14 cellular contexts compared by ENCODE assay signal in genomic region chr12:109773384-109774011, GRCh38. TPM values are rescaled to one million over a fixed set of nuclear protein-coding genes. Genes with fewer than 3 reads are reported as not detected.
DNase-seq lines count a peak whose midpoint lies in the region; ATAC-seq lines count a peak whose summit lies in the region.
"Had no signal": no experiment of that assay in that cellular context is flagged by ENCODE, and none has a peak within 500 bp of the region (broad histone marks: within the 10 kb centered on the region; RNA-seq: fewer than 3 reads in every experiment).

No MANE protein-coding gene starts in this region.

- peak overlapping the region; percentile 37 for H3K4me3 Mint-ChIP-seq in activated naive CD4-positive, alpha-beta T cell treated with anti-CD3 and anti-CD28 coated beads for 36 hours
- H3K4me3 Mint-ChIP-seq in activated T-helper 17 cell treated with anti-CD3 and anti-CD28 coated beads, Interleukin-2, amount 50 U/mL, for 72 hours = peak overlapping the region; percentile 30
- H3K4me3 Mint-ChIP-seq: T-helper 17 cell had no signal

- no peaks in the 10 kb centered on the region for H3K27me3 Mint-ChIP-seq in activated naive CD4-positive, alpha-beta T cell treated with anti-CD3 and anti-CD28 coated beads for 36 hours (ENCODE audit: low read depth)
- H3K27me3 Mint-ChIP-seq in activated T-helper 17 cell treated with anti-CD3 and anti-CD28 coated beads, Interleukin-2, amount 50 U/mL, for 72 hours = no peaks in the 10 kb centered on the region

- peaks cover 9% of the 10 kb centered on the region for H3K4me1 Mint-ChIP-seq in activated naive CD4-positive, alpha-beta T cell treated with anti-CD3 and anti-CD28 coated beads for 36 hours (ENCODE audit: low read depth)
- peaks cover 6% of the 10 kb centered on the region for H3K4me1 Mint-ChIP-seq in activated T-helper 17 cell treated with anti-CD3 and anti-CD28 coated beads, Interleukin-2, amount 50 U/mL, for 72 hours

- peak overlapping the region; percentile 71 for H3K27ac ChIP-seq in substantia nigra (ENCODE audit: low read depth, low read length, poor library complexity, severe bottlenecking)
- H3K27ac ChIP-seq: esophagus muscularis mucosa had no signal

- CTCF ChIA-PET in activated naive CD4-positive, alpha-beta T cell treated with anti-CD3 and anti-CD28 coated beads for 36 hours (lab: Charles Lee) = interaction anchor here (0.7 to 4.0 kb wide), 10 partner anchors 10 to 385 kb away, joined by 3 to 30 read pairs (median 6); no protein-coding TSS in a partner anchor

- no peaks in the 10 kb centered on the region for H3K9me3 Mint-ChIP-seq in activated naive CD4-positive, alpha-beta T cell treated with anti-CD3 and anti-CD28 coated beads for 36 hours
- no peaks in the 10 kb centered on the region for H3K9me3 Mint-ChIP-seq in activated T-helper 17 cell treated with anti-CD3 and anti-CD28 coated beads, Interleukin-2, amount 50 U/mL, for 72 hours

- intact Hi-C loops in activated naive CD4-positive, alpha-beta T cell treated with anti-CD3 and anti-CD28 coated beads for 36 hours (cut with micrococcal nuclease) = loop anchor here (2.0 kb wide), 1 partner anchor 59 kb away; no protein-coding TSS in a partner anchor

- H3K27ac Mint-ChIP-seq in activated naive CD4-positive, alpha-beta T cell treated with anti-CD3 and anti-CD28 coated beads for 36 hours = no peak overlapping the region
- peak overlapping the region; percentile 43 for H3K27ac Mint-ChIP-seq in activated T-helper 17 cell treated with anti-CD3 and anti-CD28 coated beads, Interleukin-2, amount 50 U/mL, for 72 hours
- H3K27ac Mint-ChIP-seq: T-helper 17 cell had no signal

- H3K36me3 Mint-ChIP-seq in activated naive CD4-positive, alpha-beta T cell treated with anti-CD3 and anti-CD28 coated beads for 36 hours (ENCODE audit: low read depth) = no peaks in the 10 kb centered on the region
- no peaks in the 10 kb centered on the region for H3K36me3 Mint-ChIP-seq in activated T-helper 17 cell treated with anti-CD3 and anti-CD28 coated beads, Interleukin-2, amount 50 U/mL, for 72 hours (ENCODE audit: low read depth)

- no peak for DNase-seq in activated naive CD4-positive, alpha-beta T cell treated with anti-CD3 and anti-CD28 coated beads for 36 hours
- no peak for DNase-seq in activated naive CD4-positive, alpha-beta T cell treated with anti-CD3 and anti-CD28 coated beads, Interleukin-2, amount 50 U/mL, for 16 hours
- DNase-seq in kidney tubule cell (ENCODE audit: low spot score) (peak; percentile 72), substantia nigra (lab: John Stamatoyannopoulos, UW) (peak in 35 of 49 donors; percentile 18 to 71 (median 39)), DMS114 treated with DMSO at 0.1 percent for 48 hours (lab: John Stamatoyannopoulos, UW; ENCODE audit: unreplicated experiment) (no peak), DMS 273 (lab: John Stamatoyannopoulos, UW; ENCODE audit: unreplicated experiment) (no peak)
- DNase-seq: activated effector memory CD4-positive, alpha-beta T cell treated with Interleukin-2 at 50 U/mL for 16 hours; NCI-H1694 treated with DMSO at 0.1 percent for 48 hours; stimulated activated CD4-positive, alpha-beta T cell treated with anti-CD3 and anti-CD28 coated beads, Interleukin-2, amount 100 ng/mL, for 24 hours had no signal

- ATAC-seq in activated T-helper 17 cell treated with anti-CD3 and anti-CD28 coated beads, Interleukin-2, amount 50 U/mL, for 72 hours (replicated peaks) = no peak
- ATAC-seq in HG03108 (IDR thresholded peaks at IDR 0.05; ENCODE audit: unreplicated experiment) = no peak
- ATAC-seq: GM12878, T-helper 17 cell had no signal

RNA-seq across cellular contexts. Expression of gene TRPV4, which starts 59.7 kb away (rescaled TPM):
- total RNA-seq in activated naive CD4-positive, alpha-beta T cell treated with anti-CD3 and anti-CD28 coated beads for 36 hours = not detected
- not detected for total RNA-seq in activated T-helper 17 cell treated with anti-CD3 and anti-CD28 coated beads, Interleukin-2, amount 50 U/mL, for 72 hours
- total RNA-seq: GM12878, T-helper 17 cell had no signal

RNA-seq across cellular contexts. Expression of gene FAM222A, which starts 59.9 kb away (rescaled TPM):
- total RNA-seq in activated naive CD4-positive, alpha-beta T cell treated with anti-CD3 and anti-CD28 coated beads for 36 hours = under 1 TPM; 0.20 to 0.38 TPM
- total RNA-seq in activated T-helper 17 cell treated with anti-CD3 and anti-CD28 coated beads, Interleukin-2, amount 50 U/mL, for 72 hours = under 1 TPM; 0.11 to 0.63 TPM

Comparison
In these comparisons a context has a peak if more than half of its experiments do, and no peak if none do; other contexts are left out.
1. DNase-seq: peak in kidney tubule cell (single experiment) and substantia nigra (35 of 49); none in activated naive CD4-positive, alpha-beta T cell treated with anti-CD3 and anti-CD28 coated beads for 36 hours (single experiment), activated naive CD4-positive, alpha-beta T cell treated with anti-CD3 and anti-CD28 coated beads, Interleukin-2, amount 50 U/mL, for 16 hours (single experiment), DMS114 treated with DMSO at 0.1 percent for 48 hours (single experiment) and DMS 273 (single experiment).